In genomic region chrX:151912221-151912620, GRCh38 we compare ENCODE assay signal across 32 cellular contexts. TPM values are rescaled to one million over a fixed set of nuclear protein-coding genes. Genes with fewer than 3 reads are reported as not detected.
"Had no signal": no experiment of that assay in that cellular context is flagged by ENCODE, and none has a peak within 500 bp of the region (broad histone marks: within the 10 kb centered on the region; RNA-seq: fewer than 3 reads in every experiment).

No MANE protein-coding gene starts in this region.

- H3K4me1 Mint-ChIP-seq: activated CD4-positive, alpha-beta memory T cell treated with anti-CD3 and anti-CD28 coated beads, Interleukin-2, amount 10 ng/mL, durations not matched to agents 7 days and 5 days; activated CD8-positive, alpha-beta memory T cell treated with anti-CD3 and anti-CD28 coated beads, Interleukin-2, amount 10 ng/mL, durations not matched to agents 7 days and 5 days; activated naive CD4-positive, alpha-beta T cell treated with anti-CD3 and anti-CD28 coated beads, Interleukin-2, amount 10 ng/mL, durations not matched to agents 7 days and 5 days; activated naive CD8-positive, alpha-beta T cell treated with anti-CD3 and anti-CD28 coated beads, Interleukin-2, amount 50 U/mL, for 24 hours had no signal

- DNase-seq: activated CD4-positive, alpha-beta memory T cell treated with anti-CD3 and anti-CD28 coated beads, Interleukin-2, amount 10 ng/mL, durations not matched to agents 7 days and 5 days; activated CD4-positive, alpha-beta T cell treated with anti-CD3 and anti-CD28 coated beads for 1 hour; activated CD4-positive, alpha-beta T cell treated with anti-CD3 and anti-CD28 coated beads for 48 hours; activated CD4-positive, CD25-positive, alpha-beta regulatory T cell; activated CD8-positive, alpha-beta memory T cell treated with anti-CD3 and anti-CD28 coated beads for 24 hours; activated CD8-positive, alpha-beta memory T cell treated with anti-CD3 and anti-CD28 coated beads, Interleukin-2, amount 10 ng/mL, durations not matched to agents 7 days and 5 days; activated CD8-positive, alpha-beta memory T cell treated with anti-CD3 and anti-CD28 coated beads, Interleukin-2, amount 50 U/mL, for 48 hours; activated effector memory CD4-positive, alpha-beta T cell treated with Interleukin-2 at 50 U/mL for 16 hours; activated naive CD4-positive, alpha-beta T cell treated with anti-CD3 and anti-CD28 coated beads, Interleukin-2, amount 10 ng/mL, durations not matched to agents 7 days and 5 days; activated naive CD8-positive, alpha-beta T cell treated with anti-CD3 and anti-CD28 coated beads, Interleukin-2, amount 50 U/mL, for 24 hours; activated T-cell treated with anti-CD3 and anti-CD28 coated beads, Interleukin-2, amount 50 U/mL, for 48 hours; anterior cingulate cortex; brain microvascular endothelial cell; IMR-90; NCI-H1105; NCI-H1417 treated with DMSO at 0.1 percent for 48 hours; NCI-H2029; NCI-H2107; NCI-H2171; NCI-H510A; NCI-H526; NCI-H748 treated with DMSO at 0.1 percent for 48 hours; NK-92 treated with Interleukin-12 subunit alpha and Interleukin-12 subunit beta, amount 100 ng/mL, for 24 hours; PC-3; Peyer's patch; RPMI8226; T-helper 1 cell; T-helper 2 cell; T-helper 9 cell; WERI-Rb-1 had no signal

- H3K4me3 ChIP-seq: K562, Peyer's patch had no signal

- H3K27ac Mint-ChIP-seq: activated CD4-positive, alpha-beta memory T cell treated with anti-CD3 and anti-CD28 coated beads, Interleukin-2, amount 10 ng/mL, durations not matched to agents 7 days and 5 days; activated CD8-positive, alpha-beta memory T cell treated with anti-CD3 and anti-CD28 coated beads, Interleukin-2, amount 10 ng/mL, durations not matched to agents 7 days and 5 days; activated naive CD4-positive, alpha-beta T cell treated with anti-CD3 and anti-CD28 coated beads, Interleukin-2, amount 10 ng/mL, durations not matched to agents 7 days and 5 days; activated naive CD8-positive, alpha-beta T cell; activated naive CD8-positive, alpha-beta T cell treated with anti-CD3 and anti-CD28 coated beads, Interleukin-2, amount 50 U/mL, for 24 hours had no signal

- ATAC-seq: activated CD8-positive, alpha-beta memory T cell treated with anti-CD3 and anti-CD28 coated beads, Interleukin-2, amount 10 ng/mL, durations not matched to agents 7 days and 5 days; activated naive CD8-positive, alpha-beta T cell treated with anti-CD3 and anti-CD28 coated beads, Interleukin-2, amount 50 U/mL, for 24 hours; K562; PC-3 had no signal

- H3K4me1 ChIP-seq: Peyer's patch had no signal

- H3K9me3 Mint-ChIP-seq: activated CD4-positive, alpha-beta memory T cell treated with anti-CD3 and anti-CD28 coated beads, Interleukin-2, amount 10 ng/mL, durations not matched to agents 7 days and 5 days; activated naive CD4-positive, alpha-beta T cell treated with anti-CD3 and anti-CD28 coated beads, Interleukin-2, amount 10 ng/mL, durations not matched to agents 7 days and 5 days; activated naive CD8-positive, alpha-beta T cell treated with anti-CD3 and anti-CD28 coated beads, Interleukin-2, amount 50 U/mL, for 24 hours had no signal

- H3K27me3 ChIP-seq: brain microvascular endothelial cell, Peyer's patch had no signal

- H3K9me3 ChIP-seq: Peyer's patch had no signal

- H3K36me3 ChIP-seq: brain microvascular endothelial cell, Peyer's patch, WERI-Rb-1 had no signal

- H3K27ac ChIP-seq: brain microvascular endothelial cell, Peyer's patch, WERI-Rb-1 had no signal

- H3K27me3 Mint-ChIP-seq: activated CD4-positive, alpha-beta memory T cell treated with anti-CD3 and anti-CD28 coated beads, Interleukin-2, amount 10 ng/mL, durations not matched to agents 7 days and 5 days; activated CD8-positive, alpha-beta memory T cell treated with anti-CD3 and anti-CD28 coated beads, Interleukin-2, amount 10 ng/mL, durations not matched to agents 7 days and 5 days; activated naive CD4-positive, alpha-beta T cell treated with anti-CD3 and anti-CD28 coated beads, Interleukin-2, amount 10 ng/mL, durations not matched to agents 7 days and 5 days; activated naive CD8-positive, alpha-beta T cell; activated naive CD8-positive, alpha-beta T cell treated with anti-CD3 and anti-CD28 coated beads, Interleukin-2, amount 50 U/mL, for 24 hours had no signal

- H3K4me3 Mint-ChIP-seq: activated CD4-positive, alpha-beta memory T cell treated with anti-CD3 and anti-CD28 coated beads, Interleukin-2, amount 10 ng/mL, durations not matched to agents 7 days and 5 days; activated CD8-positive, alpha-beta memory T cell treated with anti-CD3 and anti-CD28 coated beads, Interleukin-2, amount 10 ng/mL, durations not matched to agents 7 days and 5 days; activated naive CD4-positive, alpha-beta T cell treated with anti-CD3 and anti-CD28 coated beads, Interleukin-2, amount 10 ng/mL, durations not matched to agents 7 days and 5 days; activated naive CD8-positive, alpha-beta T cell; activated naive CD8-positive, alpha-beta T cell treated with anti-CD3 and anti-CD28 coated beads, Interleukin-2, amount 50 U/mL, for 24 hours had no signal

RNA-seq across cellular contexts. Expression of gene MAGEA4, which starts 0.5 kb away (rescaled TPM):
- total RNA-seq: activated CD4-positive, alpha-beta memory T cell treated with anti-CD3 and anti-CD28 coated beads, Interleukin-2, amount 10 ng/mL, durations not matched to agents 7 days and 5 days; activated CD8-positive, alpha-beta memory T cell treated with anti-CD3 and anti-CD28 coated beads, Interleukin-2, amount 10 ng/mL, durations not matched to agents 7 days and 5 days; IMR-90; PC-3; Peyer's patch had no signal
- polyA plus RNA-seq: IMR-90 had no signal
